In the genomic region with DNA sequence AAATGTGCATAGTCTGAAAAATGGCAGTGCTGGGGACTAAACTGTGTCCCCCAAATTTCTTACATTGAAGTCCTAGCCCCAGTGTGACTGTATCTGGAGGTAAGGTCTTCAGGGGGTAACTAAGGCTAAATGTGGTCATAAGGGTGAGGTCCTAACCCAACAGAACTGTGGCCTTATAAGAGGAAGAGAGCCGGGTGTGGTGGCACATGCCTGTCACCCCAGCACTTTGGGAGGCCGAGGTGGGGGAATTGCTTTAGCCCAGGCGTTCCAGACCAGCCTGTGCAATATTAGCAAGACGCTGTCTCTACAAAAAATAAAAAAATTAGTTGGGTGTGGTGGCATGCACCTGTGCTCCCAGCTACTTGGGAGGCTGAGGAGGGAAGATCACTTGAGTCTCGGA, we compare ENCODE assay signal across 12 cellular contexts. TPM values are rescaled to one million over a fixed set of nuclear protein-coding genes. Genes with fewer than 3 reads are reported as not detected.
DNase-seq lines count a peak whose midpoint lies in the region; ATAC-seq and TF ChIP-seq lines count a peak whose summit lies in the region.
"Had no signal": no experiment of that assay in that cellular context is flagged by ENCODE, and none has a peak within 500 bp of the region (broad histone marks: within the 10 kb centered on the region; RNA-seq: fewer than 3 reads in every experiment).

No MANE protein-coding gene starts in this region.

- peak; percentile 73 to 76 for ATAC-seq in CD4-positive, CD25-positive, alpha-beta regulatory T cell (ENCODE audit: low read depth in 2 of 2)
- ATAC-seq in GM21786 (IDR thresholded peaks at IDR 0.05; ENCODE audit: unreplicated experiment), result no peak

- no peak overlapping the region for H3K4me3 ChIP-seq in CD4-positive, CD25-positive, alpha-beta regulatory T cell (ENCODE audit: low read depth, low read length)
- H3K4me3 ChIP-seq in neural progenitor cell, result no peak overlapping the region
- no peak overlapping the region for H3K4me3 ChIP-seq in mammary epithelial cell (replicated peaks in 1 of 3; ENCODE audit: insufficient read depth in 1 of 3, low read depth in 2 of 3, low read length in 3 of 3)
- H3K4me3 ChIP-seq: BLaER1 had no signal

- CTCF ChIA-PET in activated naive CD4-positive, alpha-beta T cell treated with anti-CD3 and anti-CD28 coated beads for 36 hours (lab: Charles Lee), result no interaction called here
- CTCF ChIA-PET in GM10248 (lab: Yijun Ruan, JAX) (interaction anchor here (1.2 kb wide), 1 partner anchor 53 kb away, joined by 3 read pairs; no protein-coding TSS in a partner anchor), mammary epithelial cell (lab: Charles Lee; ENCODE audit: low non-redundant PET) (no interaction called here)

- H2AFZ ChIP-seq in neural progenitor cell (replicated peaks) (no peak overlapping the region), mammary epithelial cell (ENCODE audit: low read depth, low read length) (no peak overlapping the region)

- H3K36me3 Mint-ChIP-seq in CD4-positive, CD25-positive, alpha-beta regulatory T cell, result peaks cover 47% of the 10 kb centered on the region
- peaks cover 42% of the 10 kb centered on the region for H3K36me3 Mint-ChIP-seq in activated naive CD4-positive, alpha-beta T cell treated with anti-CD3 and anti-CD28 coated beads for 36 hours (ENCODE audit: low read depth)
- peaks cover 37% of the 10 kb centered on the region for H3K36me3 Mint-ChIP-seq in neural progenitor cell

- H3K36me3 ChIP-seq in CD4-positive, CD25-positive, alpha-beta regulatory T cell (ENCODE audit: control insufficient read depth, insufficient read depth, low read length), result peaks cover 46% of the 10 kb centered on the region
- H3K36me3 ChIP-seq in neural progenitor cell (peaks cover 10% of the 10 kb centered on the region), mammary epithelial cell (ENCODE audit: insufficient read depth, low read length) (peaks cover 22% of the 10 kb centered on the region)

- DNase-seq in CD4-positive, CD25-positive, alpha-beta regulatory T cell, result peak in 2 of 3 donors; percentile 31 to 91
- DNase-seq in T-helper 2 cell (peak in 3 of 5 experiments; percentile 47 to 83 (median 80)), neural progenitor cell (ENCODE audit: low spot score) (no peak), GM10248 (ENCODE audit: extremely low spot score) (no peak), SW 1271 (lab: John Stamatoyannopoulos, UW) (no peak), mammary epithelial cell (no peak)
- DNase-seq in activated naive CD4-positive, alpha-beta T cell treated with anti-CD3 and anti-CD28 coated beads for 36 hours, result peak; percentile 45
- DNase-seq: NCI-H82, nephron progenitor cell had no signal

- no peaks in the 10 kb centered on the region for H3K79me2 ChIP-seq in neural progenitor cell (ENCODE audit: low read depth)
- H3K79me2 ChIP-seq in mammary epithelial cell (ENCODE audit: insufficient read depth, low read length), result no peaks in the 10 kb centered on the region

- intact Hi-C loops in activated naive CD4-positive, alpha-beta T cell treated with anti-CD3 and anti-CD28 coated beads for 36 hours (cut with micrococcal nuclease), result no loop called here
- intact Hi-C loops in mammary epithelial cell (cut with micrococcal nuclease), result no loop called here

- H3K4me2 ChIP-seq in neural progenitor cell (no peak overlapping the region), mammary epithelial cell (ENCODE audit: insufficient read depth, low read depth, low read length) (no peak overlapping the region)
- H3K4me2 ChIP-seq: BLaER1 had no signal

- peaks cover 3 to 27% (median 9%) of the 10 kb centered on the region in 4 donors for H3K4me1 Mint-ChIP-seq in CD4-positive, CD25-positive, alpha-beta regulatory T cell
- H3K4me1 Mint-ChIP-seq in activated naive CD4-positive, alpha-beta T cell treated with anti-CD3 and anti-CD28 coated beads for 36 hours (ENCODE audit: low read depth), result peaks cover 17% of the 10 kb centered on the region
- peaks cover 34% of the 10 kb centered on the region for H3K4me1 Mint-ChIP-seq in neural progenitor cell

- TF ChIP-seq CTCF in neural progenitor cell (IDR thresholded peaks at IDR 0.05) (no peak), GM10248 (IDR thresholded peaks at IDR 0.05; ENCODE audit: control extremely low read depth, extremely low read depth, low read depth, missing control alignments) (no peak), mammary epithelial cell (conservative IDR thresholded peaks at IDR 0.05 in 1 of 2, IDR thresholded peaks at IDR 0.05 in 1 of 2; ENCODE audit: extremely low read depth in 1 of 2, insufficient read depth in 1 of 2, low read depth in 1 of 2, low read length in 2 of 2) (no peak)

- H3K4me3 Mint-ChIP-seq in CD4-positive, CD25-positive, alpha-beta regulatory T cell, result peak overlapping the region; percentile 8 to 55 (median 46)
- H3K4me3 Mint-ChIP-seq in activated naive CD4-positive, alpha-beta T cell treated with anti-CD3 and anti-CD28 coated beads for 36 hours, result no peak overlapping the region
- peak overlapping the region; percentile 19 for H3K4me3 Mint-ChIP-seq in neural progenitor cell
- H3K4me3 Mint-ChIP-seq: nephron progenitor cell had no signal

- WGBS in mammary epithelial cell (ENCODE audit: low coverage, missing lambda C conversion rate), result 100% methylated on average over 4 of the region's 5 CpGs

- no peaks in the 10 kb centered on the region for H3K27me3 Mint-ChIP-seq in CD4-positive, CD25-positive, alpha-beta regulatory T cell
- no peaks in the 10 kb centered on the region for H3K27me3 Mint-ChIP-seq in activated naive CD4-positive, alpha-beta T cell treated with anti-CD3 and anti-CD28 coated beads for 36 hours (ENCODE audit: low read depth)
- H3K27me3 Mint-ChIP-seq in neural progenitor cell (ENCODE audit: insufficient read depth, low read depth), result peaks cover 2% of the 10 kb centered on the region

- POLR2A ChIA-PET in GM10248 (lab: Yijun Ruan, JAX), result no interaction called here

- peaks cover 32% of the 10 kb centered on the region for H3F3A ChIP-seq in neural progenitor cell (ENCODE audit: low read depth)

- BruUV-seq in mammary epithelial cell (replicated peaks; lab: Mats Ljungman, UMichigan), result no TSS peak

- dilution Hi-C loops in mammary epithelial cell (cut with HindIII; ENCODE audit: low sequenced_read_pairs), result no loop called here

- H3K4me1 ChIP-seq in CD4-positive, CD25-positive, alpha-beta regulatory T cell (ENCODE audit: control insufficient read depth, insufficient read depth, low read length, poor library complexity, severe bottlenecking), result peaks cover 15% of the 10 kb centered on the region
- H3K4me1 ChIP-seq in neural progenitor cell (peaks cover 36% of the 10 kb centered on the region), mammary epithelial cell (ENCODE audit: insufficient read depth, low read length) (no peaks in the 10 kb centered on the region)

- peak overlapping the region; percentile 83 for H3K27ac ChIP-seq in CD4-positive, CD25-positive, alpha-beta regulatory T cell (ENCODE audit: insufficient read depth, low read length, poor library complexity, severe bottlenecking)
- H3K27ac ChIP-seq in neural progenitor cell (no peak overlapping the region), mammary epithelial cell (ENCODE audit: insufficient read depth, low read depth, low read length) (no peak overlapping the region)
- H3K27ac ChIP-seq: BLaER1 had no signal

- H4K20me1 ChIP-seq in neural progenitor cell (ENCODE audit: low read depth) (peaks cover 28% of the 10 kb centered on the region), mammary epithelial cell (ENCODE audit: insufficient read depth, low read length) (no peaks in the 10 kb centered on the region)

- no peaks in the 10 kb centered on the region for H3K9me3 Mint-ChIP-seq in CD4-positive, CD25-positive, alpha-beta regulatory T cell
- H3K9me3 Mint-ChIP-seq in activated naive CD4-positive, alpha-beta T cell treated with anti-CD3 and anti-CD28 coated beads for 36 hours, result peaks cover 2% of the 10 kb centered on the region
- no peaks in the 10 kb centered on the region for H3K9me3 Mint-ChIP-seq in neural progenitor cell
- H3K9me3 Mint-ChIP-seq: nephron progenitor cell had no signal

- no peaks in the 10 kb centered on the region for H3K9me3 ChIP-seq in CD4-positive, CD25-positive, alpha-beta regulatory T cell (ENCODE audit: control insufficient read depth in 2 of 2, low read length in 2 of 2)
- no peaks in the 10 kb centered on the region for H3K9me3 ChIP-seq in neural progenitor cell (ENCODE audit: low read depth)
- H3K9me3 ChIP-seq in mammary epithelial cell (replicated peaks; ENCODE audit: insufficient read depth, low read length), result no peaks in the 10 kb centered on the region
- H3K9me3 ChIP-seq: BLaER1 had no signal

- in situ Hi-C loops in mammary epithelial cell (cut with MboI; ENCODE audit: low sequenced_read_pairs in 2 of 2), result no loop called here

- H3K9ac ChIP-seq in neural progenitor cell, result no peak overlapping the region
- H3K9ac ChIP-seq in mammary epithelial cell (ENCODE audit: insufficient read depth, low read length), result no peak overlapping the region
- H3K9ac ChIP-seq: BLaER1 had no signal

- no peaks in the 10 kb centered on the region for H3K27me3 ChIP-seq in CD4-positive, CD25-positive, alpha-beta regulatory T cell (ENCODE audit: control insufficient read depth, insufficient read depth, low read length)
- H3K27me3 ChIP-seq in neural progenitor cell (no peaks in the 10 kb centered on the region), mammary epithelial cell (ENCODE audit: insufficient read depth, low read length) (no peaks in the 10 kb centered on the region)
- H3K27me3 ChIP-seq: BLaER1 had no signal

- peak overlapping the region; percentile 95 to 97 (median 96) for H3K27ac Mint-ChIP-seq in CD4-positive, CD25-positive, alpha-beta regulatory T cell
- peak overlapping the region; percentile 82 for H3K27ac Mint-ChIP-seq in activated naive CD4-positive, alpha-beta T cell treated with anti-CD3 and anti-CD28 coated beads for 36 hours
- H3K27ac Mint-ChIP-seq in neural progenitor cell, result peak overlapping the region; percentile 61
- H3K27ac Mint-ChIP-seq: nephron progenitor cell had no signal

RNA-seq across cellular contexts. Expression of a gene that starts 17.8 kb away (rescaled TPM):
- total RNA-seq in CD4-positive, CD25-positive, alpha-beta regulatory T cell, result not detected
- under 1 TPM in 2 of 4 donors, not detected in 2; 0.15 TPM for polyA plus RNA-seq in CD4-positive, CD25-positive, alpha-beta regulatory T cell
- not detected for total RNA-seq in activated naive CD4-positive, alpha-beta T cell treated with anti-CD3 and anti-CD28 coated beads for 36 hours
- total RNA-seq in neural progenitor cell (ENCODE audit: low replicate concordance), result not detected in 2 replicates
- total RNA-seq in mammary epithelial cell, result not detected
- not detected for polyA plus RNA-seq in mammary epithelial cell
- polyA minus RNA-seq in mammary epithelial cell, result not detected
- total RNA-seq: dermis microvascular lymphatic vessel endothelial cell had no signal

RNA-seq across cellular contexts. Expression of a gene that starts 32.2 kb away (rescaled TPM):
- total RNA-seq in CD4-positive, CD25-positive, alpha-beta regulatory T cell, result 46.8 TPM
- 10 to 100 TPM; 68.5 to 95.4 (median 83.9) TPM for polyA plus RNA-seq in CD4-positive, CD25-positive, alpha-beta regulatory T cell
- total RNA-seq in activated naive CD4-positive, alpha-beta T cell treated with anti-CD3 and anti-CD28 coated beads for 36 hours, result 10 to 100 TPM; 63.5 to 67.1 TPM
- total RNA-seq in neural progenitor cell (ENCODE audit: low replicate concordance) (91.1 and 99.6 TPM in 2 replicates), mammary epithelial cell (10 to 100 TPM; 34.7 to 42.0 TPM)
- polyA plus RNA-seq in mammary epithelial cell, result 45.8 TPM
- 11.8 TPM for polyA minus RNA-seq in mammary epithelial cell

RNA-seq across cellular contexts. Expression of a gene that starts 33.1 kb away (rescaled TPM):
- 76.4 TPM for total RNA-seq in CD4-positive, CD25-positive, alpha-beta regulatory T cell
- polyA plus RNA-seq in CD4-positive, CD25-positive, alpha-beta regulatory T cell, result 10 to 100 TPM; 46.5 to 54.7 (median 52.9) TPM
- 10 to 100 TPM; 58.9 to 59.4 TPM for total RNA-seq in activated naive CD4-positive, alpha-beta T cell treated with anti-CD3 and anti-CD28 coated beads for 36 hours
- total RNA-seq in neural progenitor cell (ENCODE audit: low replicate concordance) (95.1 and 96.0 TPM in 2 replicates), mammary epithelial cell (100 to 1,000 TPM in 1 of 2 donors, 10 to 100 TPM in 1; 73.5 to 101 TPM)
- 50.8 TPM for polyA plus RNA-seq in mammary epithelial cell
- 57.6 TPM for polyA minus RNA-seq in mammary epithelial cell

RNA-seq across cellular contexts. Expression of a gene that starts 53.7 kb away (rescaled TPM):
- not detected for total RNA-seq in CD4-positive, CD25-positive, alpha-beta regulatory T cell
- under 1 TPM in 1 of 4 donors, not detected in 3; 0.11 TPM for polyA plus RNA-seq in CD4-positive, CD25-positive, alpha-beta regulatory T cell
- total RNA-seq in activated naive CD4-positive, alpha-beta T cell treated with anti-CD3 and anti-CD28 coated beads for 36 hours, result not detected
- total RNA-seq in neural progenitor cell (ENCODE audit: low replicate concordance) (2.0 and 6.8 TPM in 2 replicates), mammary epithelial cell (not detected)
- not detected for polyA plus RNA-seq in mammary epithelial cell
- not detected for polyA minus RNA-seq in mammary epithelial cell
- total RNA-seq: dermis microvascular lymphatic vessel endothelial cell had no signal

Comparison
In these comparisons a context has a peak if more than half of its experiments do, and no peak if none do; other contexts are left out.
1. DNase-seq: peak in CD4-positive, CD25-positive, alpha-beta regulatory T cell (2 of 3), T-helper 2 cell (3 of 5) and activated naive CD4-positive, alpha-beta T cell treated with anti-CD3 and anti-CD28 coated beads for 36 hours (single experiment); none in neural progenitor cell (single experiment), GM10248 (single experiment), SW 1271 (0 of 2) and mammary epithelial cell (single experiment).
2. Peak in every context shown above with its lines, with median percentiles within 50 percentile points of each other: H3K27ac Mint-ChIP-seq.